14 cellular contexts compared by ENCODE assay signal in the genomic region with DNA sequence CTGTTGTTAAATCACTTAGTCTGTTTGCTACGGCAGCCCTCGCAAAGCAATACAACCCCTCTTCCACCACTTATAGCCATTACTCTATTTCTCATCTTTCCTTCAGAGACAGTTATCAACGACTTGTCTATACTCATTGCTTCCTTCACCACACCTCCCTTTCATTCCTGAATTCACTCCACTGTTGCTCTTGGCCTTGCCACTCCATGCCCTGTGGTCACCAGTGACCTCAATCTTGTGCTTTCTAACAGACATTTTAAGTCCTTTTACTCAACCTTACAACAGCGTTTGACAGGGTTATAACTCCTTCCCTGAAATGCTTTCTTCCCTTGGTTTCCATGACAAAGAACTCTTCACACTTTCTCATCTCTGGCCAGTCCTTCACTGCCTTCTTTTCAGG.
DNase-seq lines count a peak whose midpoint lies in the region; ATAC-seq and TF ChIP-seq lines count a peak whose summit lies in the region.
"Had no signal": no experiment of that assay in that cellular context is flagged by ENCODE, and none has a peak within 500 bp of the region (broad histone marks: within the 10 kb centered on the region; RNA-seq: fewer than 3 reads in every experiment).

No MANE protein-coding gene starts in this region.

- H3K36me3 Mint-ChIP-seq in activated naive CD4-positive, alpha-beta T cell treated with anti-CD3 and anti-CD28 coated beads, Interleukin-2, amount 50 U/mL, for 72 hours = no peaks in the 10 kb centered on the region
- no peaks in the 10 kb centered on the region for H3K36me3 Mint-ChIP-seq in activated T-helper 17 cell treated with anti-CD3 and anti-CD28 coated beads, Interleukin-2, amount 50 U/mL, for 72 hours (ENCODE audit: low read depth)
- H3K36me3 Mint-ChIP-seq: CD8-positive, alpha-beta T cell had no signal

- H3K9me3 Mint-ChIP-seq in activated naive CD4-positive, alpha-beta T cell treated with anti-CD3 and anti-CD28 coated beads, Interleukin-2, amount 50 U/mL, for 72 hours = no peaks in the 10 kb centered on the region
- no peaks in the 10 kb centered on the region for H3K9me3 Mint-ChIP-seq in activated T-helper 17 cell treated with anti-CD3 and anti-CD28 coated beads, Interleukin-2, amount 50 U/mL, for 72 hours
- H3K9me3 Mint-ChIP-seq: CD8-positive, alpha-beta T cell had no signal

- no peak for TF ChIP-seq CTCF in fibroblast of mammary gland (conservative IDR thresholded peaks at IDR 0.05; ENCODE audit: control insufficient read depth, insufficient read depth, low read depth, low read length)

- H3K4me1 Mint-ChIP-seq in activated T-helper 17 cell treated with anti-CD3 and anti-CD28 coated beads, Interleukin-2, amount 50 U/mL, for 72 hours = no peaks in the 10 kb centered on the region
- H3K4me1 Mint-ChIP-seq: B cell had no signal

- ATAC-seq in activated naive CD4-positive, alpha-beta T cell treated with anti-CD3 and anti-CD28 coated beads, Interleukin-2, amount 50 U/mL, for 72 hours = peak; percentile 52 to 57
- ATAC-seq in activated T-helper 17 cell treated with anti-CD3 and anti-CD28 coated beads, Interleukin-2, amount 50 U/mL, for 72 hours (replicated peaks) = peak; percentile 54
- ATAC-seq: CD8-positive, alpha-beta T cell; GM12878 had no signal

- H3K4me3 Mint-ChIP-seq in activated T-helper 17 cell treated with anti-CD3 and anti-CD28 coated beads, Interleukin-2, amount 50 U/mL, for 72 hours = no peak overlapping the region
- H3K4me3 Mint-ChIP-seq: B cell; CD8-positive, alpha-beta T cell had no signal

- H3K27ac Mint-ChIP-seq in activated naive CD4-positive, alpha-beta T cell treated with anti-CD3 and anti-CD28 coated beads, Interleukin-2, amount 50 U/mL, for 72 hours = no peak overlapping the region
- no peak overlapping the region for H3K27ac Mint-ChIP-seq in activated T-helper 17 cell treated with anti-CD3 and anti-CD28 coated beads, Interleukin-2, amount 50 U/mL, for 72 hours
- H3K27ac Mint-ChIP-seq: B cell; CD8-positive, alpha-beta T cell had no signal

- no peak for DNase-seq in activated naive CD4-positive, alpha-beta T cell treated with anti-CD3 and anti-CD28 coated beads, Interleukin-2, amount 50 U/mL, for 72 hours (ENCODE audit: low spot score in 2 of 2)
- DNase-seq in activated naive CD4-positive, alpha-beta T cell treated with Interleukin-2 at 50 U/mL for 16 hours = no peak
- peak; percentile 7 for DNase-seq in fibroblast of mammary gland (ENCODE audit: low read depth)
- DNase-seq in NCI-H2196 (lab: John Stamatoyannopoulos, UW; ENCODE audit: unreplicated experiment) = no peak
- DNase-seq in GM19240 (ENCODE audit: insufficient read length, low spot score) = no peak
- DNase-seq: Calu3; CD8-positive, alpha-beta T cell; DMS79 treated with DMSO at 0.1 percent for 48 hours; GF-D8 had no signal

- H3K4me3 ChIP-seq in fibroblast of mammary gland (ENCODE audit: control insufficient read depth, low read depth, low read length) = no peak overlapping the region
- H3K4me3 ChIP-seq: BLaER1 treated with 17β-estradiol and CSF1 and Interleukin-3, amounts not matched to agents 10 nM and 100 nM; GM12878; HAP-1 had no signal

- H3K27me3 Mint-ChIP-seq in activated T-helper 17 cell treated with anti-CD3 and anti-CD28 coated beads, Interleukin-2, amount 50 U/mL, for 72 hours = no peaks in the 10 kb centered on the region
- H3K27me3 Mint-ChIP-seq: B cell had no signal
